6 cellular contexts compared by ENCODE assay signal in the genomic region with DNA sequence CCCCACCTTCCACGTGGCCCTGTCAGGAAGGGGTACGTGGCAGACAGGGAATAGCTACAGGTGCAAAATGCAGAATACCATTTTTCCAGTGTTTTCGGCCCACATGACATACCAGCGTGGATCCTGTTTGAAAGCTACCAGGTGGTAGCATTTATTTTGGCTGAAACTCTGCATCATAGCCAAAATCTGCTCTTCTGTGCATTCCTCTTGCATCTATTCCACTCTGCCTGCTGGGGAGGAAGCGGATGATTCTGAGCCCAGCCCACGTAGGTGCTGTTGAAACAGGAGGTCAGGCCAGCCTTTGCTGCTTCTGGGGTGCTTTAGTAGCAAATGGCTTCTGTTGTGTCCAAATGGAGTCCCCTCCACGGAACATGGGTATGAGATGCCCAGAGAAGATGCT.
"Had no signal": no experiment of that assay in that cellular context is flagged by ENCODE, and none has a peak within 500 bp of the region (broad histone marks: within the 10 kb centered on the region; RNA-seq: fewer than 3 reads in every experiment).

No MANE protein-coding gene starts in this region.

- H3K4me3 ChIP-seq: GM23338 had no signal

- ATAC-seq: GM23338, HepG2 had no signal

- H3K4me2 ChIP-seq: GM23338 had no signal

- H3K27ac ChIP-seq: HL-60 had no signal

- DNase-seq: H9, HCEC 1CT, KBM-7 had no signal

- H2AFZ ChIP-seq: GM23338 had no signal
